9 cellular contexts compared by ENCODE assay signal in the genomic region with DNA sequence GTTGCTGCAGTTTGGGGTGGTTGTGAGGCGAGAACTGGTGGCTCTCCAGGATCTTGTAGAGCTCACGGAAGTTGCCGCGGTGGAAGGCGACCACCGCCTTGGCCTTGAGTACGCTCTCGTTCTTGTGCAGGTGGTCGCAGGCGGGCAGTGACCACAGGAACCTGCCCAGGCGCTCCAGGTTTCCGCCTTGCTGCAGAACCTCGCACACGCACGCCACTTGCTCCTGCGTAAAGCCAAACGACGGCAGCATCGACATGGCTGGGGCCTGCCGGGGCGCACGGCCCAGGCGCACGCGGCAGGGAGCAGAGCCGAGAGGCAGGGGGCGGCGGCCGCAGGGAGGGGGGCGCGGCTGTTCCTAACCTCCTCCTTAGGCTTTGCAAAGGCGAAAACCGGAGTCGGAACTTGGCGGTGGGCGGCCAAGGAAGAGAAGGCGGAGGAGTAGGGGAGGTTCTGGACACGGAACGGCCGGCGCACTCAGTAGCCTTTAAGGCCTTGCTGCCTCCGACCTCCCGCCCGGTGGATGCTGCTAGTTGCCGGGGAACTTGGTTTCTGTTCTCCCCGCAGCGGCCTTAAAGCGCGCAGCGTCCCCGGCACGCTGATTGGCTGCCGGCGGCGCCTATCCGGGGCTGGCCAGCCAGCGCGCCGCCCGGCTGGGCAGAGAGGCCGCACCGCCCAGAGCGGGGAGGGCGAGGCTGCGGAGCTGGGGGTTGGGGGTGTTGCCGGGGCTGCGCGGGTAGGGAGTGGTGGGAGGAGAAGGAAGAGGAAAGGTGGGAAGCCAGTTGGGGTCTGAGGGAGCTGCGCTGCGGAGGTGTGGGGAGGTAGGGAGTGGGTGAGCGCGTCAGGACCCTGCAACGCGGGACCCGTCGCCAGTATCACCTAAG. TPM values are rescaled to one million over a fixed set of nuclear protein-coding genes. Genes with fewer than 3 reads are reported as not detected.
DNase-seq lines count a peak whose midpoint lies in the region; ATAC-seq, FAIRE-seq and TF ChIP-seq lines count a peak whose summit lies in the region.
"Had no signal": no experiment of that assay in that cellular context is flagged by ENCODE, and none has a peak within 500 bp of the region (broad histone marks: within the 10 kb centered on the region; RNA-seq: fewer than 3 reads in every experiment).

A gene (minus strand): TSS at position 544 of the 881 bp plus-strand sequence. CDS start 288 bp downstream, at position 256.

- H3K36me3 ChIP-seq in endothelial cell of umbilical vein (ENCODE audit: control insufficient read depth in 2 of 2, extremely low read depth in 1 of 2, insufficient read depth in 2 of 2, low read length in 2 of 2) (no peaks in the 10 kb centered on the region), transverse colon (no peaks in the 10 kb centered on the region)

- no peak for ATAC-seq in T-cell (replicated peaks in 1 of 4)

- H3K27ac Mint-ChIP-seq in T-cell (no peak within 1 kb of the TSS), mesothelial cell of epicardium (no peak within 1 kb of the TSS)

- H3K4me1 Mint-ChIP-seq in T-cell (peaks cover 56 to 64% (median 62%) of the 10 kb centered on the region in 3 donors), mesothelial cell of epicardium (peaks cover 42% of the 10 kb centered on the region)

- TF ChIP-seq POLR2A in endothelial cell of umbilical vein (IDR thresholded peaks at IDR 0.05; ENCODE audit: low read depth, low read length) = peak; percentile 57
- no peak for TF ChIP-seq POLR2A in transverse colon (IDR thresholded peaks at IDR 0.05)

- peak within 1 kb of the TSS; percentile 91 for H2AFZ ChIP-seq in endothelial cell of umbilical vein (ENCODE audit: low read depth, low read length)

- peak within 1 kb of the TSS; percentile 12 to 47 (median 15) for H3K4me3 ChIP-seq in endothelial cell of umbilical vein (replicated peaks in 1 of 3; ENCODE audit: insufficient read depth in 1 of 3, low read depth in 1 of 3, low read length in 3 of 3)
- peak within 1 kb of the TSS; percentile 6 to 52 (median 30) for H3K4me3 ChIP-seq in transverse colon

- H3K4me2 ChIP-seq in endothelial cell of umbilical vein (ENCODE audit: insufficient read depth, low read length) = peak within 1 kb of the TSS; percentile 50

- no peak within 1 kb of the TSS for H3K27ac ChIP-seq in endothelial cell of umbilical vein (ENCODE audit: insufficient read depth, low read depth, low read length)
- H3K27ac ChIP-seq in transverse colon = no peak within 1 kb of the TSS

- 2 to 7% methylated on average over 9 to 46 of the region's 76 CpGs for WGBS in transverse colon (ENCODE audit: low coverage in 1 of 2), 2 donors

- DNase-seq in DMS79 treated with DMSO at 0.1 percent for 48 hours (lab: John Stamatoyannopoulos, UW) (peak; percentile 93), H4 (ENCODE audit: low spot score) (peak; percentile 84), NCI-H1417 treated with DMSO at 0.1 percent for 48 hours (lab: John Stamatoyannopoulos, UW) (peak; percentile 24), T-cell (no peak), endothelial cell of umbilical vein (ENCODE audit: low read depth, low spot score) (peak; percentile 83), mesothelial cell of epicardium (ENCODE audit: low spot score in 2 of 2, unreplicated experiment in 2 of 2) (peak; percentile 53 to 75), transverse colon (peak; percentile 48)
- no peak for DNase-seq in central memory CD4-positive, alpha-beta T cell

- dilution Hi-C loops in endothelial cell of umbilical vein (cut with MboI; ENCODE audit: extremely low pct_ligation_motif_present, low sequenced_read_pairs) = loop anchor here (25.0 kb wide), 2 partner anchors 388 to 613 kb away; no protein-coding TSS in a partner anchor

- CTCF ChIA-PET in T-cell (lab: Charles Lee) = no interaction called here
- CTCF ChIA-PET in endothelial cell of umbilical vein (lab: Charles Lee) = interaction anchor here (1.5 to 2.4 kb wide), 3 partner anchors 8 to 604 kb away, joined by 4 to 9 read pairs (median 8); no protein-coding TSS in a partner anchor

- TF ChIP-seq EP300 in transverse colon (IDR thresholded peaks at IDR 0.05; ENCODE audit: low read depth) = no peak

- in situ Hi-C loops in transverse colon (cut with MboI; ENCODE audit: low pct_ligation_motif_present in 1 of 4, low pct_unique_long_range_greater_than_20kb in 1 of 4, low sequenced_read_pairs in 3 of 4) = no loop called here

- H3K79me2 ChIP-seq in endothelial cell of umbilical vein (ENCODE audit: control insufficient read depth, insufficient read depth, low read length) = no peaks in the 10 kb centered on the region

- POLR2A ChIA-PET in T-cell (lab: Charles Lee) (no interaction called here), endothelial cell of umbilical vein (lab: Charles Lee) (no interaction called here)

- H3K36me3 Mint-ChIP-seq in T-cell = no peaks in the 10 kb centered on the region
- H3K36me3 Mint-ChIP-seq in mesothelial cell of epicardium = no peaks in the 10 kb centered on the region

- TF ChIP-seq CTCF in endothelial cell of umbilical vein (IDR thresholded peaks at IDR 0.05; ENCODE audit: extremely low read depth in 1 of 2, insufficient read depth in 1 of 2, low read depth in 1 of 2, low read length in 2 of 2) (no peak), mesothelial cell of epicardium (IDR thresholded peaks at IDR 0.05; ENCODE audit: unreplicated experiment) (no peak), transverse colon (IDR thresholded peaks at IDR 0.05) (no peak)

- intact Hi-C loops in endothelial cell of umbilical vein (cut with micrococcal nuclease) = loop anchor here (1.0 to 2.0 kb wide), 3 partner anchors 72 to 530 kb away; no protein-coding TSS in a partner anchor
- intact Hi-C loops in transverse colon (cut with DNase I; ENCODE audit: low total_unique reads) = no loop called here

- H3K27me3 ChIP-seq in endothelial cell of umbilical vein (ENCODE audit: control insufficient read depth in 2 of 2, insufficient read depth in 2 of 2, low read length in 2 of 2) (peaks cover 80 to 98% of the 10 kb centered on the region in 2 experiments), transverse colon (peaks cover 100% of the 10 kb centered on the region)

- peak within 1 kb of the TSS; percentile 34 to 67 (median 37) for H3K4me3 Mint-ChIP-seq in T-cell
- H3K4me3 Mint-ChIP-seq in mesothelial cell of epicardium = peak within 1 kb of the TSS; percentile 56

- H3K9me3 ChIP-seq in endothelial cell of umbilical vein (replicated peaks; ENCODE audit: control insufficient read depth, insufficient read depth, low read length) (no peaks in the 10 kb centered on the region), transverse colon (no peaks in the 10 kb centered on the region)

- H3K4me1 ChIP-seq in endothelial cell of umbilical vein (ENCODE audit: control insufficient read depth, extremely low read depth, insufficient read depth, low read length) = peaks cover 25% of the 10 kb centered on the region
- H3K4me1 ChIP-seq in transverse colon = peaks cover 19 to 45% (median 28%) of the 10 kb centered on the region in 4 donors

- peaks cover 5% of the 10 kb centered on the region for H4K20me1 ChIP-seq in endothelial cell of umbilical vein (replicated peaks; ENCODE audit: control insufficient read depth, extremely low read depth, insufficient read depth, low read length)

- no peak within 1 kb of the TSS for H3K9ac ChIP-seq in endothelial cell of umbilical vein (replicated peaks; ENCODE audit: extremely low read depth, insufficient read depth, low read length)

- peak; percentile 89 for FAIRE-seq in endothelial cell of umbilical vein (lab: Jason Lieb, UNC)

- no TSS peak for BruUV-seq in endothelial cell of umbilical vein (replicated peaks; lab: Mats Ljungman, UMichigan)

- H3K9me3 Mint-ChIP-seq in T-cell (no peaks in the 10 kb centered on the region), mesothelial cell of epicardium (no peaks in the 10 kb centered on the region)

- H3K27me3 Mint-ChIP-seq in T-cell = peaks cover 71 to 84% of the 10 kb centered on the region in 2 donors
- peaks cover 100% of the 10 kb centered on the region for H3K27me3 Mint-ChIP-seq in mesothelial cell of epicardium (ENCODE audit: low read depth)

- no peaks in the 10 kb centered on the region for H3K9me1 ChIP-seq in endothelial cell of umbilical vein (replicated peaks; ENCODE audit: control insufficient read depth, extremely low read depth, insufficient read depth, low read length)

TF ChIP-seq in endothelial cell of umbilical vein, 7 proteins besides CTCF, POLR2A, EP300 and RAD21:
- TF ChIP-seq POLR2AphosphoS5 (IDR thresholded peaks at IDR 0.05; ENCODE audit: insufficient read depth, low read depth, low read length) (no peak), EZH2 (IDR thresholded peaks at IDR 0.05; ENCODE audit: borderline replicate concordance, low read depth, low read length, severe bottlenecking) (peak; percentile 42)

RNA-seq across cellular contexts. Expression of the gene that starts here (rescaled TPM):
- total RNA-seq in H4 (2014; rRNA removed; shearing (Covaris generic)) = 18.4 and 23.3 TPM in 2 replicates
- total RNA-seq in T-cell (under 1 TPM in 1 of 5 donors, not detected in 4; 0.18 TPM), endothelial cell of umbilical vein (0.40 and 0.55 TPM in 2 replicates), mesothelial cell of epicardium (0.16 to 0.47 TPM (median 0.24 TPM) in 3 replicates), transverse colon (under 1 TPM in 1 of 4 donors, not detected in 3; 0.14 TPM)
- polyA plus RNA-seq in endothelial cell of umbilical vein = 0.55 and 0.57 TPM in 2 replicates
- polyA plus RNA-seq in endothelial cell of umbilical vein (2011; cell fraction: cytosol; rRNA removed) = 0.59 and 0.61 TPM in 2 replicates
- polyA plus RNA-seq in endothelial cell of umbilical vein (2011; cell fraction: nucleus; rRNA removed) = 0.38 and 0.51 TPM in 2 replicates
- polyA plus RNA-seq in endothelial cell of umbilical vein (2012) = 0.33 and 0.37 TPM in 2 replicates
- 0.64 and 0.80 TPM in 2 replicates for polyA minus RNA-seq in endothelial cell of umbilical vein
- polyA minus RNA-seq in endothelial cell of umbilical vein (2011; cell fraction: cytosol; rRNA and poly(A)+ RNA removed) = 1.2 TPM
- 0.24 and 0.58 TPM in 2 replicates for polyA minus RNA-seq in endothelial cell of umbilical vein (2011; cell fraction: nucleus; rRNA and poly(A)+ RNA removed)
- total RNA-seq: activated CD8-positive, alpha-beta memory T cell treated with anti-CD3 and anti-CD28 coated beads for 36 hours had no signal

Comparison
In these comparisons a context has a peak if more than half of its experiments do, and no peak if none do; other contexts are left out.
1. RNA of the gene that starts here (total RNA-seq): 18.4 to 23.3 TPM in H4; 0.16 to 0.47 TPM in mesothelial cell of epicardium, 0.40 to 0.55 TPM in endothelial cell of umbilical vein, 0.18 TPM in T-cell and 0.14 TPM in transverse colon; every median in the first group is over 10 times any median in the second.
2. Peak in DNase-seq in mesothelial cell of epicardium; RNA of the gene not detected or under 1 TPM.
3. Peak in DNase-seq and H3K4me3 ChIP-seq in transverse colon; RNA of the gene not detected or under 1 TPM.
4. DNase-seq: peak in DMS79 treated with DMSO at 0.1 percent for 48 hours (single experiment), H4 (single experiment), NCI-H1417 treated with DMSO at 0.1 percent for 48 hours (single experiment) and endothelial cell of umbilical vein (single experiment); none in T-cell (0 of 34) and central memory CD4-positive, alpha-beta T cell (single experiment).